8 cellular contexts compared by ENCODE assay signal in the genomic region with DNA sequence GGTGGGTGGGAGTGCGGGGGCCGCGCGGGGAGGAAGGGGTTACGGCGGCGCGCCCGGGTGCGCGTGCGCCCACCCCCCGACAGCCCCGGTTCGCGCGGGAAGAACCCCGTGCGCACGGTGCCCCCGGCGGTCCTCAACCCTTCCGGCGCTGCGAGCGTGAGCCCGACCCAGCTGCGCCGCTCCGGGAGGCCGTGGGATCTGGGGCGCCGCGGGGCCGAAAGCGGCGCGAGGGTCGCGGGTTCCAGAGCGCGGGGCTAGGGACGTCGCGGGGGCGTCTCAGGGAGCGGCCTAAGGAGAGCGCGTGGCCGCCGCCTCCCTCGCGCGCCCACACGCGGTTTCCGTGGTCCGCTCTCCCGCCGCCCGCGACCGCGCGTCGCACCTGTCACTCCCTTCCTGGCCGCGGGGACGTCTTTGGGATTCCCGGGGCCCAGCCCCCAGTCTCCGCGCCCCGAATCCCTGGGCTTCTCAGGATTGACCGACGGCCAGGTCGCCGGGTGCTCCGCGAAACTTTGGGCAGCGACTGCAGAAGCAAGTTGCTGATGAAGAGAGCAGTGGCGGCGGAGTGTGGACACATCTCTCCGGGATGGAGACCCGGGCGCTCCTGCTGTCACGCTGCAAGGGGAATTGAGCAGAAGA. TPM values are rescaled to one million over a fixed set of nuclear protein-coding genes. Genes with fewer than 3 reads are reported as not detected.
A peak's percentile ranks its signal among the peaks of the same experiment; 100 is the strongest.
DNase-seq lines count a peak whose midpoint lies in the region; ATAC-seq and TF ChIP-seq lines count a peak whose summit lies in the region.

No MANE protein-coding gene starts in this region.

- CTCF ChIA-PET in MCF 10A (lab: Yijun Ruan, JAX): interaction anchor here (0.9 to 3.8 kb wide), 4 partner anchors 11 to 113 kb away, joined by 3 to 18 read pairs (median 5); partner anchors contain the start of genes CCDC134 and CENPM

- TF ChIP-seq CTCF in MCF 10A (IDR thresholded peaks at IDR 0.05; ENCODE audit: unreplicated experiment): no peak

- no peaks in the 10 kb centered on the region for H3K27me3 Mint-ChIP-seq in T-helper 2 cell treated with Interferon-gamma antibody and Interleukin-4, amounts not matched to agents 5 μg/mL and 100 μg/mL, for 36 hours (ENCODE audit: low read depth)
- H3K27me3 Mint-ChIP-seq in MCF 10A (ENCODE audit: insufficient read depth, unreplicated experiment): no peaks in the 10 kb centered on the region

- ATAC-seq in HG03045 (IDR thresholded peaks at IDR 0.05; ENCODE audit: unreplicated experiment): peak; percentile 21

- BruUV-seq in MCF 10A (replicated peaks; lab: Mats Ljungman, UMichigan): no TSS peak

- intact Hi-C loops in MCF 10A (cut with micrococcal nuclease): loop anchor here (1.0 kb wide), 1 partner anchor 24 kb away; no protein-coding TSS in a partner anchor

- H3K36me3 Mint-ChIP-seq in T-helper 2 cell treated with Interferon-gamma antibody and Interleukin-4, amounts not matched to agents 5 μg/mL and 100 μg/mL, for 36 hours (ENCODE audit: low read depth): peaks cover 57% of the 10 kb centered on the region
- peaks cover 28% of the 10 kb centered on the region for H3K36me3 Mint-ChIP-seq in MCF 10A (ENCODE audit: insufficient read depth, unreplicated experiment)

- DNase-seq in NCI-H82 (lab: John Stamatoyannopoulos, UW) (peak; percentile 56), NCI-H82 treated with DMSO at 0.1 percent for 48 hours (lab: John Stamatoyannopoulos, UW; ENCODE audit: unreplicated experiment) (no peak), MCF 10A (ENCODE audit: unreplicated experiment) (peak; percentile 38), iPS-NIHi7 (ENCODE audit: extremely low spot score) (peak; percentile 26), dedifferentiated amniotic fluid mesenchymal stem cell (ENCODE audit: extremely low spot score) (no peak)
- peak; percentile 68 for DNase-seq in T-helper 2 cell treated with Interferon-gamma antibody and Interleukin-4, amounts not matched to agents 5 μg/mL and 100 μg/mL, for 36 hours (ENCODE audit: low spot score)

- peak overlapping the region; percentile 66 to 99 (median 96) for H3K27ac ChIP-seq in skin epidermis

- peak overlapping the region; percentile 70 to 100 (median 80) for H3K4me3 ChIP-seq in skin epidermis

- H3K9me3 Mint-ChIP-seq in T-helper 2 cell treated with Interferon-gamma antibody and Interleukin-4, amounts not matched to agents 5 μg/mL and 100 μg/mL, for 36 hours: peaks cover 4% of the 10 kb centered on the region
- H3K9me3 Mint-ChIP-seq in MCF 10A (ENCODE audit: unreplicated experiment): no peaks in the 10 kb centered on the region

- POLR2A ChIA-PET in MCF 10A (lab: Yijun Ruan, JAX): interaction anchor here (0.9 to 7.0 kb wide), 20 partner anchors 8 to 258 kb away, joined by 3 to 98 read pairs (median 6); partner anchors contain the start of genes CCDC134, CENPM, SMDT1 and SNU13

- peaks cover 47% of the 10 kb centered on the region for H3K4me1 Mint-ChIP-seq in T-helper 2 cell treated with Interferon-gamma antibody and Interleukin-4, amounts not matched to agents 5 μg/mL and 100 μg/mL, for 36 hours (ENCODE audit: low read depth)
- peaks cover 25% of the 10 kb centered on the region for H3K4me1 Mint-ChIP-seq in MCF 10A (ENCODE audit: insufficient read depth, unreplicated experiment)

- H3K4me3 Mint-ChIP-seq in T-helper 2 cell treated with Interferon-gamma antibody and Interleukin-4, amounts not matched to agents 5 μg/mL and 100 μg/mL, for 36 hours: peak overlapping the region; percentile 95
- H3K4me3 Mint-ChIP-seq in MCF 10A (ENCODE audit: unreplicated experiment): peak overlapping the region; percentile 82

- peak overlapping the region; percentile 94 for H3K27ac Mint-ChIP-seq in T-helper 2 cell treated with Interferon-gamma antibody and Interleukin-4, amounts not matched to agents 5 μg/mL and 100 μg/mL, for 36 hours
- H3K27ac Mint-ChIP-seq in MCF 10A (ENCODE audit: low read depth, unreplicated experiment): peak overlapping the region; percentile 98

RNA-seq across cellular contexts. Expression of gene SREBF2, which starts 0.6 kb away (rescaled TPM):
- total RNA-seq in MCF 10A (2022): 88.4 and 104 TPM in 2 replicates

RNA-seq across cellular contexts. Expression of gene CCDC134, which starts 33.0 kb away (rescaled TPM):
- total RNA-seq in MCF 10A (2022): 4.0 and 4.3 TPM in 2 replicates

Comparison
In these comparisons a context has a peak if more than half of its experiments do, and no peak if none do; other contexts are left out.
1. DNase-seq: peak in NCI-H82 (single experiment), T-helper 2 cell treated with Interferon-gamma antibody and Interleukin-4, amounts not matched to agents 5 μg/mL and 100 μg/mL, for 36 hours (single experiment), MCF 10A (single experiment) and iPS-NIHi7 (single experiment); none in NCI-H82 treated with DMSO at 0.1 percent for 48 hours (single experiment) and dedifferentiated amniotic fluid mesenchymal stem cell (single experiment).